8 cellular contexts compared by ENCODE assay signal in genomic region chr12:57735952-57736742, GRCh38. TPM values are rescaled to one million over a fixed set of nuclear protein-coding genes. Genes with fewer than 3 reads are reported as not detected.
A peak's percentile ranks its signal among the peaks of the same experiment; 100 is the strongest.
DNase-seq lines count a peak whose midpoint lies in the region; TF ChIP-seq lines count a peak whose summit lies in the region.

No MANE protein-coding gene starts in this region.

- H3K27ac ChIP-seq in coronary artery: no peak overlapping the region

- no peaks in the 10 kb centered on the region for H3K36me3 Mint-ChIP-seq in nephron progenitor cell (ENCODE audit: low read depth)
- peaks cover 66% of the 10 kb centered on the region for H3K36me3 Mint-ChIP-seq in activated CD4-positive, alpha-beta memory T cell treated with anti-CD3 and anti-CD28 coated beads, Interleukin-2, amount 10 ng/mL, durations not matched to agents 7 days and 5 days (ENCODE audit: low read depth)
- peaks cover 50% of the 10 kb centered on the region for H3K36me3 Mint-ChIP-seq in activated T-helper 2 cell treated with anti-CD3 and anti-CD28 coated beads, Interferon-gamma antibody, Interleukin-2, Interleukin-4, amounts not matched to agents 10 μg/mL and 5 μg/mL and 100 μg/mL, durations not matched to agents 14 hours and 24 hours and 36 hours (ENCODE audit: low read depth)

- H3K4me3 Mint-ChIP-seq in nephron progenitor cell: peak overlapping the region; percentile 76
- no peak overlapping the region for H3K4me3 Mint-ChIP-seq in activated CD4-positive, alpha-beta memory T cell treated with anti-CD3 and anti-CD28 coated beads, Interleukin-2, amount 10 ng/mL, durations not matched to agents 7 days and 5 days
- H3K4me3 Mint-ChIP-seq in activated T-helper 2 cell treated with anti-CD3 and anti-CD28 coated beads, Interferon-gamma antibody, Interleukin-2, Interleukin-4, amounts not matched to agents 10 μg/mL and 5 μg/mL and 100 μg/mL, durations not matched to agents 14 hours and 24 hours and 36 hours (ENCODE audit: low read depth): no peak overlapping the region

- POLR2A ChIA-PET in activated CD4-positive, alpha-beta memory T cell treated with anti-CD3 and anti-CD28 coated beads, Interleukin-2, amount 10 ng/mL, durations not matched to agents 7 days and 5 days (lab: Charles Lee): interaction anchor here (1.4 kb wide), 1 partner anchor 16 kb away, joined by 6 read pairs; no protein-coding TSS in a partner anchor

- TF ChIP-seq CTCF in coronary artery (IDR thresholded peaks at IDR 0.05) (no peak), nephron progenitor cell (IDR thresholded peaks at IDR 0.05) (no peak)

- H3K27me3 Mint-ChIP-seq in nephron progenitor cell (ENCODE audit: low read depth, poor library complexity): peaks cover 98% of the 10 kb centered on the region
- no peaks in the 10 kb centered on the region for H3K27me3 Mint-ChIP-seq in activated CD4-positive, alpha-beta memory T cell treated with anti-CD3 and anti-CD28 coated beads, Interleukin-2, amount 10 ng/mL, durations not matched to agents 7 days and 5 days
- H3K27me3 Mint-ChIP-seq in activated T-helper 2 cell treated with anti-CD3 and anti-CD28 coated beads, Interferon-gamma antibody, Interleukin-2, Interleukin-4, amounts not matched to agents 10 μg/mL and 5 μg/mL and 100 μg/mL, durations not matched to agents 14 hours and 24 hours and 36 hours (ENCODE audit: low read depth): no peaks in the 10 kb centered on the region

- H3K27me3 ChIP-seq in HAP-1 (ENCODE audit: low read depth): peaks cover 5% of the 10 kb centered on the region; the same call in 1 of the 2 replicates

- in situ Hi-C loops in Caki2 (cut with HindIII; ENCODE audit: low pct_unique_long_range_greater_than_20kb, low sequenced_read_pairs) (no loop called here), HAP-1 (cut with MboI; ENCODE audit: low sequenced_read_pairs) (no loop called here)

- H3K4me1 Mint-ChIP-seq in nephron progenitor cell: peaks cover 23% of the 10 kb centered on the region
- peaks cover 30% of the 10 kb centered on the region for H3K4me1 Mint-ChIP-seq in activated CD4-positive, alpha-beta memory T cell treated with anti-CD3 and anti-CD28 coated beads, Interleukin-2, amount 10 ng/mL, durations not matched to agents 7 days and 5 days
- peaks cover 21% of the 10 kb centered on the region for H3K4me1 Mint-ChIP-seq in activated T-helper 2 cell treated with anti-CD3 and anti-CD28 coated beads, Interferon-gamma antibody, Interleukin-2, Interleukin-4, amounts not matched to agents 10 μg/mL and 5 μg/mL and 100 μg/mL, durations not matched to agents 14 hours and 24 hours and 36 hours (ENCODE audit: low read depth)

- H3K9me3 ChIP-seq in HAP-1: no peaks in the 10 kb centered on the region

- peak; percentile 28 for DNase-seq in Caki2 (ENCODE audit: low read depth)
- peak; percentile 66 for DNase-seq in NCI-H2227 (lab: John Stamatoyannopoulos, UW; ENCODE audit: unreplicated experiment)
- DNase-seq in coronary artery (ENCODE audit: low spot score): no peak
- DNase-seq in nephron progenitor cell: peak; percentile 66
- no peak for DNase-seq in activated CD4-positive, alpha-beta memory T cell treated with anti-CD3 and anti-CD28 coated beads, Interleukin-2, amount 10 ng/mL, durations not matched to agents 7 days and 5 days
- DNase-seq in activated T-helper 2 cell treated with anti-CD3 and anti-CD28 coated beads, Interferon-gamma antibody, Interleukin-2, Interleukin-4, amounts not matched to agents 10 μg/mL and 5 μg/mL and 100 μg/mL, durations not matched to agents 14 hours and 24 hours and 36 hours (ENCODE audit: low spot score): no peak
- DNase-seq in HAP-1 (ENCODE audit: low spot score in 2 of 2): no peak
- DNase-seq in foreskin melanocyte: no peak

- intact Hi-C loops in activated T-helper 2 cell treated with anti-CD3 and anti-CD28 coated beads, Interferon-gamma antibody, Interleukin-2, Interleukin-4, amounts not matched to agents 10 μg/mL and 5 μg/mL and 100 μg/mL, durations not matched to agents 14 hours and 24 hours and 36 hours (cut with micrococcal nuclease): no loop called here

- H3K4me3 ChIP-seq in coronary artery: peak overlapping the region; percentile 55
- H3K4me3 ChIP-seq in HAP-1: no peak overlapping the region

- H3K27ac Mint-ChIP-seq in nephron progenitor cell: no peak overlapping the region
- H3K27ac Mint-ChIP-seq in activated CD4-positive, alpha-beta memory T cell treated with anti-CD3 and anti-CD28 coated beads, Interleukin-2, amount 10 ng/mL, durations not matched to agents 7 days and 5 days: no peak overlapping the region
- H3K27ac Mint-ChIP-seq in activated T-helper 2 cell treated with anti-CD3 and anti-CD28 coated beads, Interferon-gamma antibody, Interleukin-2, Interleukin-4, amounts not matched to agents 10 μg/mL and 5 μg/mL and 100 μg/mL, durations not matched to agents 14 hours and 24 hours and 36 hours: no peak overlapping the region

- H3K4me1 ChIP-seq in HAP-1: no peaks in the 10 kb centered on the region

- no peaks in the 10 kb centered on the region for H3K36me3 ChIP-seq in HAP-1 (replicated peaks)

- CTCF ChIA-PET in activated CD4-positive, alpha-beta memory T cell treated with anti-CD3 and anti-CD28 coated beads, Interleukin-2, amount 10 ng/mL, durations not matched to agents 7 days and 5 days (lab: Charles Lee): no interaction called here

- H3K9me3 Mint-ChIP-seq in nephron progenitor cell: peaks cover 8% of the 10 kb centered on the region
- no peaks in the 10 kb centered on the region for H3K9me3 Mint-ChIP-seq in activated CD4-positive, alpha-beta memory T cell treated with anti-CD3 and anti-CD28 coated beads, Interleukin-2, amount 10 ng/mL, durations not matched to agents 7 days and 5 days
- H3K9me3 Mint-ChIP-seq in activated T-helper 2 cell treated with anti-CD3 and anti-CD28 coated beads, Interferon-gamma antibody, Interleukin-2, Interleukin-4, amounts not matched to agents 10 μg/mL and 5 μg/mL and 100 μg/mL, durations not matched to agents 14 hours and 24 hours and 36 hours: no peaks in the 10 kb centered on the region

RNA-seq across cellular contexts. Expression of gene AGAP2, which starts 2.4 kb away (rescaled TPM):
- 0.46 and 1.1 TPM in 2 replicates for total RNA-seq in Caki2 (2014; rRNA removed; shearing (Covaris generic); ENCODE audit: low replicate concordance)
- 10 to 100 TPM; 84.5 to 85.1 TPM for total RNA-seq in activated CD4-positive, alpha-beta memory T cell treated with anti-CD3 and anti-CD28 coated beads, Interleukin-2, amount 10 ng/mL, durations not matched to agents 7 days and 5 days
- 28.9 and 29.0 TPM in 2 replicates for total RNA-seq in activated T-helper 2 cell treated with anti-CD3 and anti-CD28 coated beads, Interferon-gamma antibody, Interleukin-2, Interleukin-4, amounts not matched to agents 10 μg/mL and 5 μg/mL and 100 μg/mL, durations not matched to agents 14 hours and 24 hours and 36 hours

RNA-seq across cellular contexts. Expression of gene TSPAN31, which starts 8.7 kb away (rescaled TPM):
- 103 and 136 TPM in 2 replicates for total RNA-seq in Caki2 (2014; rRNA removed; shearing (Covaris generic); ENCODE audit: low replicate concordance)
- 10 to 100 TPM; 21.8 to 23.0 TPM for total RNA-seq in activated CD4-positive, alpha-beta memory T cell treated with anti-CD3 and anti-CD28 coated beads, Interleukin-2, amount 10 ng/mL, durations not matched to agents 7 days and 5 days
- 23.9 and 27.0 TPM in 2 replicates for total RNA-seq in activated T-helper 2 cell treated with anti-CD3 and anti-CD28 coated beads, Interferon-gamma antibody, Interleukin-2, Interleukin-4, amounts not matched to agents 10 μg/mL and 5 μg/mL and 100 μg/mL, durations not matched to agents 14 hours and 24 hours and 36 hours

RNA-seq across cellular contexts. Expression of gene CDK4, which starts 16.0 kb away (rescaled TPM):
- total RNA-seq in Caki2 (2014; rRNA removed; shearing (Covaris generic); ENCODE audit: low replicate concordance): 463 and 654 TPM in 2 replicates
- 10 to 100 TPM; 87.7 to 88.6 TPM for total RNA-seq in activated CD4-positive, alpha-beta memory T cell treated with anti-CD3 and anti-CD28 coated beads, Interleukin-2, amount 10 ng/mL, durations not matched to agents 7 days and 5 days
- total RNA-seq in activated T-helper 2 cell treated with anti-CD3 and anti-CD28 coated beads, Interferon-gamma antibody, Interleukin-2, Interleukin-4, amounts not matched to agents 10 μg/mL and 5 μg/mL and 100 μg/mL, durations not matched to agents 14 hours and 24 hours and 36 hours: 180 and 201 TPM in 2 replicates

RNA-seq across cellular contexts. Expression of gene MARCHF9, which starts 18.8 kb away (rescaled TPM):
- total RNA-seq in Caki2 (2014; rRNA removed; shearing (Covaris generic); ENCODE audit: low replicate concordance): 8.0 and 16.6 TPM in 2 replicates
- 10 to 100 TPM; 29.2 to 31.4 TPM for total RNA-seq in activated CD4-positive, alpha-beta memory T cell treated with anti-CD3 and anti-CD28 coated beads, Interleukin-2, amount 10 ng/mL, durations not matched to agents 7 days and 5 days
- 24.7 and 26.2 TPM in 2 replicates for total RNA-seq in activated T-helper 2 cell treated with anti-CD3 and anti-CD28 coated beads, Interferon-gamma antibody, Interleukin-2, Interleukin-4, amounts not matched to agents 10 μg/mL and 5 μg/mL and 100 μg/mL, durations not matched to agents 14 hours and 24 hours and 36 hours

RNA-seq across cellular contexts. Expression of gene CYP27B1, which starts 30.7 kb away (rescaled TPM):
- total RNA-seq in Caki2 (2014; rRNA removed; shearing (Covaris generic); ENCODE audit: low replicate concordance): 0.07 and 0.46 TPM in 2 replicates
- total RNA-seq in activated CD4-positive, alpha-beta memory T cell treated with anti-CD3 and anti-CD28 coated beads, Interleukin-2, amount 10 ng/mL, durations not matched to agents 7 days and 5 days: 1 to 10 TPM; 3.3 to 4.3 TPM
- 11.3 and 13.0 TPM in 2 replicates for total RNA-seq in activated T-helper 2 cell treated with anti-CD3 and anti-CD28 coated beads, Interferon-gamma antibody, Interleukin-2, Interleukin-4, amounts not matched to agents 10 μg/mL and 5 μg/mL and 100 μg/mL, durations not matched to agents 14 hours and 24 hours and 36 hours

Comparison
In these comparisons a context has a peak if more than half of its experiments do, and no peak if none do; other contexts are left out.
1. DNase-seq: peak in Caki2 (single experiment), NCI-H2227 (single experiment) and nephron progenitor cell (single experiment); none in coronary artery (single experiment), activated CD4-positive, alpha-beta memory T cell treated with anti-CD3 and anti-CD28 coated beads, Interleukin-2, amount 10 ng/mL, durations not matched to agents 7 days and 5 days (single experiment), activated T-helper 2 cell treated with anti-CD3 and anti-CD28 coated beads, Interferon-gamma antibody, Interleukin-2, Interleukin-4, amounts not matched to agents 10 μg/mL and 5 μg/mL and 100 μg/mL, durations not matched to agents 14 hours and 24 hours and 36 hours (single experiment), HAP-1 (0 of 2) and foreskin melanocyte (single experiment).
2. RNA of gene AGAP2, which starts 2.4 kb away (total RNA-seq): 84.5 to 85.1 TPM in activated CD4-positive, alpha-beta memory T cell treated with anti-CD3 and anti-CD28 coated beads, Interleukin-2, amount 10 ng/mL, durations not matched to agents 7 days and 5 days and 28.9 to 29.0 TPM in activated T-helper 2 cell treated with anti-CD3 and anti-CD28 coated beads, Interferon-gamma antibody, Interleukin-2, Interleukin-4, amounts not matched to agents 10 μg/mL and 5 μg/mL and 100 μg/mL, durations not matched to agents 14 hours and 24 hours and 36 hours; 0.46 to 1.1 TPM in Caki2; every median in the first group is over 10 times any median in the second.